ENCODE assay signal across 1 cellular context in the genomic region with DNA sequence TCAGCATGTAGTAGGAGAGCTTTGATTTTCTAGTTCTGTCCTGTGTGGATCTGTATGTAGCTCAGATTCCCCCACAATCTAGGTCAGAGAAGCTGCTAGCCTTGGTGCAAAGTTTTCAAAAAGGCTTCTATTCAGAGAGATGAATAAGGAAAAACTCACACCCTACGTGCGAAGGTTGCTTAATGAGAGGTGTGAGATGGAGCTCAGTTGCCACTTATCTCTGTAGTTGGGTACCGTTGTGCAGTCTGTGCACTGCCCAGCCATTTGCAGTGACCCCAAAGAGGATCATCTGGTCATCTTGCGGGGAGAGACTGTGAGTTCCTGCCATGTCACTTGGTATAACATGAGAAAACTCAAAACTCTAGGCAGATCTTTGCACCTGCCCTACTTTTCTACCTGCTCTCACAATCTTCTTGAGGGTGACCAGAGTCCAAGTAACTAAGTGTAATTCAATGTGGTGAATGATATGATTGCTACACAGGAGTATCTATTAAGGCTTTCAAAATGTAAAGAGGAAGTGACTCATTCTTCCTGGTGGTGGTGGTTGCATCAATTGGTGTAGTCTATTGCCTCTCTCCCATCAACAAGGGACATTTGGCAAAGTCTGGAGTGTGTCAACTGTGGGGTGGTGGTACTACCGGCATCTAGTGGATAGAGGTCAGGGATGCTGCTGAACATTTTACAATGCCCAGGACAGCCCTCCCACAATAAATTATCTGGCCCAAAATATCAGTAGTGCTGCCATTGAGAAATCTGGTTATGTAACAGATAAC.
TF ChIP-seq lines count a peak whose summit lies in the region.

No MANE protein-coding gene starts in this region.

TF ChIP-seq in K562, 482 proteins besides CTCF, POLR2A, EP300 and RAD21 (continued from another document and continues in another):
- TF ChIP-seq PCBP2 (IDR thresholded peaks at IDR 0.05; ENCODE audit: low read depth, low read length, poor library complexity, severe bottlenecking) (no peak), NR1H2 (CRISPR knock-in tag; IDR thresholded peaks at IDR 0.05) (no peak), NFYB (IDR thresholded peaks at IDR 0.05; ENCODE audit: extremely low read depth, insufficient read length) (no peak), SIN3A (IDR thresholded peaks at IDR 0.05; ENCODE audit: borderline replicate concordance in 2 of 2, control insufficient read depth in 1 of 2, low read depth in 2 of 2, low read length in 2 of 2) (no peak), FOXJ2 (tag; IDR thresholded peaks at IDR 0.05) (no peak), ZNF165 (CRISPR knock-in tag; IDR thresholded peaks at IDR 0.05; ENCODE audit: borderline replicate concordance) (no peak), HNRNPL (IDR thresholded peaks at IDR 0.05; ENCODE audit: low read depth, low read length) (no peak), KAT7 (CRISPR knock-in tag; IDR thresholded peaks at IDR 0.05; ENCODE audit: borderline replicate concordance) (no peak), SRSF9 (IDR thresholded peaks at IDR 0.05; ENCODE audit: borderline replicate concordance, low read depth, low read length) (no peak), ZNF696 (CRISPR knock-in tag; conservative IDR thresholded peaks at IDR 0.05) (no peak), ZEB2 (IDR thresholded peaks at IDR 0.05) (0 out of 2 replicates have a peak, but pooled peaks have one; percentile 22), DMBX1 (CRISPR knock-in tag; IDR thresholded peaks at IDR 0.05; ENCODE audit: borderline replicate concordance) (no peak), ZFP36 (IDR thresholded peaks at IDR 0.05; ENCODE audit: low read depth, low read length, partially characterized antibody) (no peak), MTF1 (CRISPR knock-in tag; IDR thresholded peaks at IDR 0.05; ENCODE audit: borderline replicate concordance) (no peak), CEBPB (tag; IDR thresholded peaks at IDR 0.05) (peak; percentile 83), DPF2 (IDR thresholded peaks at IDR 0.05) (peak; percentile 65), ZNF354B (CRISPR knock-in tag; IDR thresholded peaks at IDR 0.05) (no peak), RFX7 (CRISPR knock-in tag; IDR thresholded peaks at IDR 0.05) (no peak), RUNX1 (IDR thresholded peaks at IDR 0.05; ENCODE audit: low read depth) (no peak), MYNN (IDR thresholded peaks at IDR 0.05) (no peak), MYNN (CRISPR knock-in tag; IDR thresholded peaks at IDR 0.05) (no peak), SREBF2 (CRISPR knock-in tag; IDR thresholded peaks at IDR 0.05) (no peak), ZNF77 (CRISPR knock-in tag; IDR thresholded peaks at IDR 0.05) (no peak), KLF6 (CRISPR knock-in tag; IDR thresholded peaks at IDR 0.05; ENCODE audit: borderline replicate concordance) (no peak), KDM5B (IDR thresholded peaks at IDR 0.05; ENCODE audit: insufficient replicate concordance, low read depth, low read length) (no peak), ARID1B (IDR thresholded peaks at IDR 0.05) (peak; percentile 60; the same call in 1 of the 2 replicates), ZNF140 (CRISPR knock-in tag; IDR thresholded peaks at IDR 0.05) (no peak), SRSF7 (optimal IDR thresholded peaks at IDR 0.05; ENCODE audit: low read depth, low read length) (no peak), BACH1 (tag; IDR thresholded peaks at IDR 0.05) (no peak), BHLHE40 (IDR thresholded peaks at IDR 0.05; ENCODE audit: low read length) (no peak), ETV5 (CRISPR knock-in tag; IDR thresholded peaks at IDR 0.05; ENCODE audit: low read depth) (peak; percentile 59; the same call in 1 of the 2 replicates), DACH1 (IDR thresholded peaks at IDR 0.05; ENCODE audit: partially characterized antibody) (no peak), SIN3B (IDR thresholded peaks at IDR 0.05; ENCODE audit: low read depth) (no peak), ELF2 (CRISPR knock-in tag; IDR thresholded peaks at IDR 0.05) (no peak), GABPA (tag; conservative IDR thresholded peaks at IDR 0.05; ENCODE audit: low read depth) (peak; percentile 21; the same call in 1 of the 2 replicates), NFIX (CRISPR knock-in tag; IDR thresholded peaks at IDR 0.05; ENCODE audit: low read depth) (no peak), BRF1 (IDR thresholded peaks at IDR 0.05; ENCODE audit: borderline replicate concordance, extremely low read depth, insufficient read length) (no peak), HNRNPH1 (optimal IDR thresholded peaks at IDR 0.05; ENCODE audit: low read depth, low read length) (no peak), HNRNPUL1 (IDR thresholded peaks at IDR 0.05; ENCODE audit: low read length) (no peak)
- TF ChIP-seq, protein P1, sequence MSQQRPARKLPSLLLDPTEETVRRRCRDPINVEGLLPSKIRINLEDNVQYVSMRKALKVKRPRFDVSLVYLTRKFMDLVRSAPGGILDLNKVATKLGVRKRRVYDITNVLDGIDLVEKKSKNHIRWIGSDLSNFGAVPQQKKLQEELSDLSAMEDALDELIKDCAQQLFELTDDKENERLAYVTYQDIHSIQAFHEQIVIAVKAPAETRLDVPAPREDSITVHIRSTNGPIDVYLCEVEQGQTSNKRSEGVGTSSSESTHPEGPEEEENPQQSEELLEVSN (IDR thresholded peaks at IDR 0.05; ENCODE audit: borderline replicate concordance in 1 of 2, extremely low read depth in 1 of 2, insufficient read depth in 1 of 2, insufficient read length in 1 of 2, low read depth in 1 of 2, low read length in 1 of 2, poor library complexity in 1 of 2, severe bottlenecking in 1 of 2) = no peak
- TF ChIP-seq, protein P2, sequence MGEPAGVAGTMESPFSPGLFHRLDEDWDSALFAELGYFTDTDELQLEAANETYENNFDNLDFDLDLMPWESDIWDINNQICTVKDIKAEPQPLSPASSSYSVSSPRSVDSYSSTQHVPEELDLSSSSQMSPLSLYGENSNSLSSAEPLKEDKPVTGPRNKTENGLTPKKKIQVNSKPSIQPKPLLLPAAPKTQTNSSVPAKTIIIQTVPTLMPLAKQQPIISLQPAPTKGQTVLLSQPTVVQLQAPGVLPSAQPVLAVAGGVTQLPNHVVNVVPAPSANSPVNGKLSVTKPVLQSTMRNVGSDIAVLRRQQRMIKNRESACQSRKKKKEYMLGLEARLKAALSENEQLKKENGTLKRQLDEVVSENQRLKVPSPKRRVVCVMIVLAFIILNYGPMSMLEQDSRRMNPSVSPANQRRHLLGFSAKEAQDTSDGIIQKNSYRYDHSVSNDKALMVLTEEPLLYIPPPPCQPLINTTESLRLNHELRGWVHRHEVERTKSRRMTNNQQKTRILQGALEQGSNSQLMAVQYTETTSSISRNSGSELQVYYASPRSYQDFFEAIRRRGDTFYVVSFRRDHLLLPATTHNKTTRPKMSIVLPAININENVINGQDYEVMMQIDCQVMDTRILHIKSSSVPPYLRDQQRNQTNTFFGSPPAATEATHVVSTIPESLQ (CRISPR knock-in tag; IDR thresholded peaks at IDR 0.05) = no peak
- TF ChIP-seq, protein P3, sequence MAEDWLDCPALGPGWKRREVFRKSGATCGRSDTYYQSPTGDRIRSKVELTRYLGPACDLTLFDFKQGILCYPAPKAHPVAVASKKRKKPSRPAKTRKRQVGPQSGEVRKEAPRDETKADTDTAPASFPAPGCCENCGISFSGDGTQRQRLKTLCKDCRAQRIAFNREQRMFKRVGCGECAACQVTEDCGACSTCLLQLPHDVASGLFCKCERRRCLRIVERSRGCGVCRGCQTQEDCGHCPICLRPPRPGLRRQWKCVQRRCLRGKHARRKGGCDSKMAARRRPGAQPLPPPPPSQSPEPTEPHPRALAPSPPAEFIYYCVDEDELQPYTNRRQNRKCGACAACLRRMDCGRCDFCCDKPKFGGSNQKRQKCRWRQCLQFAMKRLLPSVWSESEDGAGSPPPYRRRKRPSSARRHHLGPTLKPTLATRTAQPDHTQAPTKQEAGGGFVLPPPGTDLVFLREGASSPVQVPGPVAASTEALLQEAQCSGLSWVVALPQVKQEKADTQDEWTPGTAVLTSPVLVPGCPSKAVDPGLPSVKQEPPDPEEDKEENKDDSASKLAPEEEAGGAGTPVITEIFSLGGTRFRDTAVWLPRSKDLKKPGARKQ (CRISPR knock-in tag; IDR thresholded peaks at IDR 0.05) = no peak
- TF ChIP-seq, protein P4, sequence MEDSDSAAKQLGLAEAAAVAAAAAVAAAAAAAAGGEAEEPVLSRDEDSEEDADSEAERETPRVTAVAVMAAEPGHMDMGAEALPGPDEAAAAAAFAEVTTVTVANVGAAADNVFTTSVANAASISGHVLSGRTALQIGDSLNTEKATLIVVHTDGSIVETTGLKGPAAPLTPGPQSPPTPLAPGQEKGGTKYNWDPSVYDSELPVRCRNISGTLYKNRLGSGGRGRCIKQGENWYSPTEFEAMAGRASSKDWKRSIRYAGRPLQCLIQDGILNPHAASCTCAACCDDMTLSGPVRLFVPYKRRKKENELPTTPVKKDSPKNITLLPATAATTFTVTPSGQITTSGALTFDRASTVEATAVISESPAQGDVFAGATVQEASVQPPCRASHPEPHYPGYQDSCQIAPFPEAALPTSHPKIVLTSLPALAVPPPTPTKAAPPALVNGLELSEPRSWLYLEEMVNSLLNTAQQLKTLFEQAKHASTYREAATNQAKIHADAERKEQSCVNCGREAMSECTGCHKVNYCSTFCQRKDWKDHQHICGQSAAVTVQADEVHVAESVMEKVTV (CRISPR knock-in tag; IDR thresholded peaks at IDR 0.05) = no peak
- TF ChIP-seq, protein P5, sequence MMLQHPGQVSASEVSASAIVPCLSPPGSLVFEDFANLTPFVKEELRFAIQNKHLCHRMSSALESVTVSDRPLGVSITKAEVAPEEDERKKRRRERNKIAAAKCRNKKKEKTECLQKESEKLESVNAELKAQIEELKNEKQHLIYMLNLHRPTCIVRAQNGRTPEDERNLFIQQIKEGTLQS (IDR thresholded peaks at IDR 0.05) = peak; percentile 84
- TF ChIP-seq, protein P5 (CRISPR knock-in tag; conservative IDR thresholded peaks at IDR 0.05) = no peak
- TF ChIP-seq, protein P6, sequence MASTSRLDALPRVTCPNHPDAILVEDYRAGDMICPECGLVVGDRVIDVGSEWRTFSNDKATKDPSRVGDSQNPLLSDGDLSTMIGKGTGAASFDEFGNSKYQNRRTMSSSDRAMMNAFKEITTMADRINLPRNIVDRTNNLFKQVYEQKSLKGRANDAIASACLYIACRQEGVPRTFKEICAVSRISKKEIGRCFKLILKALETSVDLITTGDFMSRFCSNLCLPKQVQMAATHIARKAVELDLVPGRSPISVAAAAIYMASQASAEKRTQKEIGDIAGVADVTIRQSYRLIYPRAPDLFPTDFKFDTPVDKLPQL (IDR thresholded peaks at IDR 0.05; ENCODE audit: extremely low read depth, insufficient read length) = no peak
- TF ChIP-seq, protein P7, sequence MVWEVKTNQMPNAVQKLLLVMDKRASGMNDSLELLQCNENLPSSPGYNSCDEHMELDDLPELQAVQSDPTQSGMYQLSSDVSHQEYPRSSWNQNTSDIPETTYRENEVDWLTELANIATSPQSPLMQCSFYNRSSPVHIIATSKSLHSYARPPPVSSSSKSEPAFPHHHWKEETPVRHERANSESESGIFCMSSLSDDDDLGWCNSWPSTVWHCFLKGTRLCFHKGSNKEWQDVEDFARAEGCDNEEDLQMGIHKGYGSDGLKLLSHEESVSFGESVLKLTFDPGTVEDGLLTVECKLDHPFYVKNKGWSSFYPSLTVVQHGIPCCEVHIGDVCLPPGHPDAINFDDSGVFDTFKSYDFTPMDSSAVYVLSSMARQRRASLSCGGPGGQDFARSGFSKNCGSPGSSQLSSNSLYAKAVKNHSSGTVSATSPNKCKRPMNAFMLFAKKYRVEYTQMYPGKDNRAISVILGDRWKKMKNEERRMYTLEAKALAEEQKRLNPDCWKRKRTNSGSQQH (CRISPR knock-in tag; IDR thresholded peaks at IDR 0.05) = no peak
- TF ChIP-seq, protein P8, sequence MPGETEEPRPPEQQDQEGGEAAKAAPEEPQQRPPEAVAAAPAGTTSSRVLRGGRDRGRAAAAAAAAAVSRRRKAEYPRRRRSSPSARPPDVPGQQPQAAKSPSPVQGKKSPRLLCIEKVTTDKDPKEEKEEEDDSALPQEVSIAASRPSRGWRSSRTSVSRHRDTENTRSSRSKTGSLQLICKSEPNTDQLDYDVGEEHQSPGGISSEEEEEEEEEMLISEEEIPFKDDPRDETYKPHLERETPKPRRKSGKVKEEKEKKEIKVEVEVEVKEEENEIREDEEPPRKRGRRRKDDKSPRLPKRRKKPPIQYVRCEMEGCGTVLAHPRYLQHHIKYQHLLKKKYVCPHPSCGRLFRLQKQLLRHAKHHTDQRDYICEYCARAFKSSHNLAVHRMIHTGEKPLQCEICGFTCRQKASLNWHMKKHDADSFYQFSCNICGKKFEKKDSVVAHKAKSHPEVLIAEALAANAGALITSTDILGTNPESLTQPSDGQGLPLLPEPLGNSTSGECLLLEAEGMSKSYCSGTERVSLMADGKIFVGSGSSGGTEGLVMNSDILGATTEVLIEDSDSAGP (CRISPR knock-in tag; IDR thresholded peaks at IDR 0.05) = no peak
- TF ChIP-seq, protein P9, sequence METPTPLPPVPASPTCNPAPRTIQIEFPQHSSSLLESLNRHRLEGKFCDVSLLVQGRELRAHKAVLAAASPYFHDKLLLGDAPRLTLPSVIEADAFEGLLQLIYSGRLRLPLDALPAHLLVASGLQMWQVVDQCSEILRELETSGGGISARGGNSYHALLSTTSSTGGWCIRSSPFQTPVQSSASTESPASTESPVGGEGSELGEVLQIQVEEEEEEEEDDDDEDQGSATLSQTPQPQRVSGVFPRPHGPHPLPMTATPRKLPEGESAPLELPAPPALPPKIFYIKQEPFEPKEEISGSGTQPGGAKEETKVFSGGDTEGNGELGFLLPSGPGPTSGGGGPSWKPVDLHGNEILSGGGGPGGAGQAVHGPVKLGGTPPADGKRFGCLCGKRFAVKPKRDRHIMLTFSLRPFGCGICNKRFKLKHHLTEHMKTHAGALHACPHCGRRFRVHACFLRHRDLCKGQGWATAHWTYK (CRISPR knock-in tag; IDR thresholded peaks at IDR 0.05) = no peak
- TF ChIP-seq, protein P10, sequence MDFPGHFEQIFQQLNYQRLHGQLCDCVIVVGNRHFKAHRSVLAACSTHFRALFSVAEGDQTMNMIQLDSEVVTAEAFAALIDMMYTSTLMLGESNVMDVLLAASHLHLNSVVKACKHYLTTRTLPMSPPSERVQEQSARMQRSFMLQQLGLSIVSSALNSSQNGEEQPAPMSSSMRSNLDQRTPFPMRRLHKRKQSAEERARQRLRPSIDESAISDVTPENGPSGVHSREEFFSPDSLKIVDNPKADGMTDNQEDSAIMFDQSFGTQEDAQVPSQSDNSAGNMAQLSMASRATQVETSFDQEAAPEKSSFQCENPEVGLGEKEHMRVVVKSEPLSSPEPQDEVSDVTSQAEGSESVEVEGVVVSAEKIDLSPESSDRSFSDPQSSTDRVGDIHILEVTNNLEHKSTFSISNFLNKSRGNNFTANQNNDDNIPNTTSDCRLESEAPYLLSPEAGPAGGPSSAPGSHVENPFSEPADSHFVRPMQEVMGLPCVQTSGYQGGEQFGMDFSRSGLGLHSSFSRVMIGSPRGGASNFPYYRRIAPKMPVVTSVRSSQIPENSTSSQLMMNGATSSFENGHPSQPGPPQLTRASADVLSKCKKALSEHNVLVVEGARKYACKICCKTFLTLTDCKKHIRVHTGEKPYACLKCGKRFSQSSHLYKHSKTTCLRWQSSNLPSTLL (IDR thresholded peaks at IDR 0.05) = no peak
- TF ChIP-seq, protein P11, sequence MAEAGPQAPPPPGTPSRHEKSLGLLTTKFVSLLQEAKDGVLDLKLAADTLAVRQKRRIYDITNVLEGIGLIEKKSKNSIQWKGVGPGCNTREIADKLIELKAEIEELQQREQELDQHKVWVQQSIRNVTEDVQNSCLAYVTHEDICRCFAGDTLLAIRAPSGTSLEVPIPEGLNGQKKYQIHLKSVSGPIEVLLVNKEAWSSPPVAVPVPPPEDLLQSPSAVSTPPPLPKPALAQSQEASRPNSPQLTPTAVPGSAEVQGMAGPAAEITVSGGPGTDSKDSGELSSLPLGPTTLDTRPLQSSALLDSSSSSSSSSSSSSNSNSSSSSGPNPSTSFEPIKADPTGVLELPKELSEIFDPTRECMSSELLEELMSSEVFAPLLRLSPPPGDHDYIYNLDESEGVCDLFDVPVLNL (CRISPR knock-in tag; IDR thresholded peaks at IDR 0.05; ENCODE audit: low read depth) = no peak
